Comparison of ENCODE assay signal across 6 cellular contexts in the genomic region with DNA sequence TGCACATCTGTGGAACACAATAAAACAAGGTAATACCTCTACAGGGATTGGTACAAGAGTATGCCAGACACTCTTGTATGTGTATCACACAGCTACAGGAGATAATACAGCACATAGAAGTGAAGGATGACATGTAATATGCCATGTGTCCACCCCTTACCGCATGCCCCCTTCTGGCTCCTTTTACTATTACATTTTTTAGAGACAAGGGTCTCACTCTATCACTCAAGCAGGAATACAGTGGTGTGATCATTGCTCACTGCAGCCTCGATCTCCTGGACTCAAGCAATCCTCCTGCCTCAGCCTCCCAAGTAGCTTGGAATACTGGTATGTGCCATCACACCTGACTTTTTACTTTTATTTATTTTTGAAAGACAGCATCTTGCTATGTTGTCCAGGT. TPM values are rescaled to one million over a fixed set of nuclear protein-coding genes. Genes with fewer than 3 reads are reported as not detected.
A peak's percentile ranks its signal among the peaks of the same experiment; 100 is the strongest.
DNase-seq lines count a peak whose midpoint lies in the region; ATAC-seq and TF ChIP-seq lines count a peak whose summit lies in the region.

No MANE protein-coding gene starts in this region.

- no peak for ATAC-seq in omental fat pad (ENCODE audit: low FRiP score)

- in situ Hi-C loops in G401 (cut with HindIII; ENCODE audit: low sequenced_read_pairs) = no loop called here

- peak; percentile 34 for DNase-seq in NCI-H2171 treated with DMSO at 0.1 percent for 48 hours (lab: John Stamatoyannopoulos, UW)
- DNase-seq in NCI-H2171 (lab: John Stamatoyannopoulos, UW) = no peak
- DNase-seq in RPMI8226 = peak; percentile 55
- peak; percentile 55 for DNase-seq in fibroblast of pulmonary artery (ENCODE audit: low read depth)
- no peak for DNase-seq in omental fat pad (ENCODE audit: low spot score)
- DNase-seq in G401 (ENCODE audit: low spot score) = no peak

- TF ChIP-seq CTCF in fibroblast of pulmonary artery (IDR thresholded peaks at IDR 0.05; ENCODE audit: low read length, missing control alignments) = peak; percentile 46
- no peak for TF ChIP-seq CTCF in omental fat pad (IDR thresholded peaks at IDR 0.05)

- no peak overlapping the region for H3K4me3 ChIP-seq in fibroblast of pulmonary artery (replicated peaks; ENCODE audit: low read depth, low read length)

RNA-seq across cellular contexts. Expression of a gene that starts 4.2 kb away (rescaled TPM):
- not detected for total RNA-seq in omental fat pad
- total RNA-seq in G401 (2014; rRNA removed; shearing (Covaris generic)) = not detected in 2 replicates

RNA-seq across cellular contexts. Expression of a gene that starts 10.9 kb away (rescaled TPM):
- 10 to 100 TPM; 16.3 to 34.2 (median 19.2) TPM for total RNA-seq in omental fat pad
- not detected in 2 replicates for total RNA-seq in G401 (2014; rRNA removed; shearing (Covaris generic))

RNA-seq across cellular contexts. Expression of a gene that starts 14.8 kb away (rescaled TPM):
- total RNA-seq in omental fat pad = 1 to 10 TPM in 3 of 4 donors, under 1 TPM in 1; 0.72 to 5.5 (median 1.9) TPM
- 0.51 TPM in 1 of 2 replicates, not detected in the other for total RNA-seq in G401 (2014; rRNA removed; shearing (Covaris generic))

RNA-seq across cellular contexts. Expression of a gene that starts 18.0 kb away (rescaled TPM):
- 10 to 100 TPM; 57.3 to 95.1 (median 81.8) TPM for total RNA-seq in omental fat pad
- total RNA-seq in G401 (2014; rRNA removed; shearing (Covaris generic)) = 36.6 and 57.5 TPM in 2 replicates

RNA-seq across cellular contexts. Expression of a gene that starts 21.6 kb away (rescaled TPM):
- total RNA-seq in omental fat pad = 1 to 10 TPM in 1 of 4 donors, under 1 TPM in 2, not detected in 1; 0.65 to 1.5 (median 0.96) TPM
- 0.14 TPM in 1 of 2 replicates, not detected in the other for total RNA-seq in G401 (2014; rRNA removed; shearing (Covaris generic))

Comparison
In these comparisons a context has a peak if more than half of its experiments do, and no peak if none do; other contexts are left out.
1. DNase-seq: peak in NCI-H2171 treated with DMSO at 0.1 percent for 48 hours (single experiment), RPMI8226 (single experiment) and fibroblast of pulmonary artery (single experiment); none in NCI-H2171 (single experiment), omental fat pad (single experiment) and G401 (single experiment).
2. RNA of a gene that starts 10.9 kb away (total RNA-seq): 16.3 to 34.2 TPM in omental fat pad; not detected in G401; every median in the first group is over 10 times any median in the second.